In the genomic region with DNA sequence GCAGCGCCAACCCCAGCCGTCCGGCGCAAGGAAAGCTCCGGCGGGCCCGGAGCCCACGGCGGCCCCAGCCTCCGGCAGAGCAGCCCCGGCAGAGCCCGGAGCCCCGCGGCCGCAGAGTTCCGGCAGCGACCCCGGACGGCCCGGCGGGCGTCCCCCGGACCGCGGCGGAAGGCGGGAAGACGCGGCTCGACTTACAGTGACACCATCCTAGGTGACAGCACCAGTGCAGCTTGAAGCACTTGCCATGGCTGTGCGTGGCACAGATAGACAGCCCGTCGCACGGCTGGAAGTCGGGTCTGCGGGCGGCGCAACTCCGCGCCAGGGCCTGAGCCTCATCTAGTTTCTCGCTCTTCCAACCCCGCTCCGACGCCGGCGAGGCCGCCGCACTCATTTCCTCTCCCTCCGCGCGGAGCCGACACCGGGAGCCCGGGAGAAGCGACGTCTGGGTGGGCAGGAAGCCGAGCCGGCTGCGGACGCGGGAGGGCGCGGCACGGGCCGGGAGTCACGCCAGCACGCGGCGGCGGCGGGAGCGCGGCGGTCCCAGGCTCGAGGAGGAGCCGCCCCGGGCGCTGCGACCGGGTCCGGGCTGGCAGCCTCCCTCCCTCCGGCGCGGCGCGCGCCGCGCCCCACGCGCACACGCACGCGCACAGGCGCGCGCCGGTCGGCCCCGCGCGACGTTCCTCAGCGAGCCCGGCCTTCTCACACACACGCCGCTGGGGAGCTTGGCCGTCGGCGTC, we compare ENCODE assay signal across 1 cellular context.
TF ChIP-seq lines count a peak whose summit lies in the region.

A gene with protein sequence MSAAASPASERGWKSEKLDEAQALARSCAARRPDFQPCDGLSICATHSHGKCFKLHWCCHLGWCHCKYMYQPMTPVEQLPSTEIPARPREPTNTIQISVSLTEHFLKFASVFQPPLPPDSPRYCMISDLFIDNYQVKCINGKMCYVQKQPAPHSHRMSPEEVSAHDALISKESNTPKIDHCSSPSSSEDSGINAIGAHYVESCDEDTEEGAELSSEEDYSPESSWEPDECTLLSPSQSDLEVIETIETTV (minus strand): TSS at position 628 of the 737 bp plus-strand sequence. CDS start 237 bp downstream, at position 391.

TF ChIP-seq in HepG2, 621 proteins besides CTCF, POLR2A, EP300 and RAD21 (continued from another document and continues in another):
- TF ChIP-seq, protein P1, sequence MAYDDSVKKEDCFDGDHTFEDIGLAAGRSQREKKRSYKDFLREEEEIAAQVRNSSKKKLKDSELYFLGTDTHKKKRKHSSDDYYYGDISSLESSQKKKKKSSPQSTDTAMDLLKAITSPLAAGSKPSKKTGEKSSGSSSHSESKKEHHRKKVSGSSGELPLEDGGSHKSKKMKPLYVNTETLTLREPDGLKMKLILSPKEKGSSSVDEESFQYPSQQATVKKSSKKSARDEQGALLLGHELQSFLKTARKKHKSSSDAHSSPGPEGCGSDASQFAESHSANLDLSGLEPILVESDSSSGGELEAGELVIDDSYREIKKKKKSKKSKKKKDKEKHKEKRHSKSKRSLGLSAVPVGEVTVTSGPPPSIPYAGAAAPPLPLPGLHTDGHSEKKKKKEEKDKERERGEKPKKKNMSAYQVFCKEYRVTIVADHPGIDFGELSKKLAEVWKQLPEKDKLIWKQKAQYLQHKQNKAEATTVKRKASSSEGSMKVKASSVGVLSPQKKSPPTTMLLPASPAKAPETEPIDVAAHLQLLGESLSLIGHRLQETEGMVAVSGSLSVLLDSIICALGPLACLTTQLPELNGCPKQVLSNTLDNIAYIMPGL (CRISPR knock-in tag; IDR thresholded peaks at IDR 0.05; ENCODE audit: borderline replicate concordance in 1 of 2, low read depth in 1 of 2), result 0 out of 4 replicates have a peak, but pooled peaks of 1 of the 2 experiments have one; percentile 43
- no peak; the same call in 1 of the 2 replicates for TF ChIP-seq ZNF776 (CRISPR knock-in tag; IDR thresholded peaks at IDR 0.05)
- TF ChIP-seq ZNF432 (CRISPR knock-in tag; IDR thresholded peaks at IDR 0.05; ENCODE audit: borderline replicate concordance), result no peak
- no peak for TF ChIP-seq SIX1 (CRISPR knock-in tag; IDR thresholded peaks at IDR 0.05; ENCODE audit: borderline replicate concordance)
- TF ChIP-seq, protein P2, sequence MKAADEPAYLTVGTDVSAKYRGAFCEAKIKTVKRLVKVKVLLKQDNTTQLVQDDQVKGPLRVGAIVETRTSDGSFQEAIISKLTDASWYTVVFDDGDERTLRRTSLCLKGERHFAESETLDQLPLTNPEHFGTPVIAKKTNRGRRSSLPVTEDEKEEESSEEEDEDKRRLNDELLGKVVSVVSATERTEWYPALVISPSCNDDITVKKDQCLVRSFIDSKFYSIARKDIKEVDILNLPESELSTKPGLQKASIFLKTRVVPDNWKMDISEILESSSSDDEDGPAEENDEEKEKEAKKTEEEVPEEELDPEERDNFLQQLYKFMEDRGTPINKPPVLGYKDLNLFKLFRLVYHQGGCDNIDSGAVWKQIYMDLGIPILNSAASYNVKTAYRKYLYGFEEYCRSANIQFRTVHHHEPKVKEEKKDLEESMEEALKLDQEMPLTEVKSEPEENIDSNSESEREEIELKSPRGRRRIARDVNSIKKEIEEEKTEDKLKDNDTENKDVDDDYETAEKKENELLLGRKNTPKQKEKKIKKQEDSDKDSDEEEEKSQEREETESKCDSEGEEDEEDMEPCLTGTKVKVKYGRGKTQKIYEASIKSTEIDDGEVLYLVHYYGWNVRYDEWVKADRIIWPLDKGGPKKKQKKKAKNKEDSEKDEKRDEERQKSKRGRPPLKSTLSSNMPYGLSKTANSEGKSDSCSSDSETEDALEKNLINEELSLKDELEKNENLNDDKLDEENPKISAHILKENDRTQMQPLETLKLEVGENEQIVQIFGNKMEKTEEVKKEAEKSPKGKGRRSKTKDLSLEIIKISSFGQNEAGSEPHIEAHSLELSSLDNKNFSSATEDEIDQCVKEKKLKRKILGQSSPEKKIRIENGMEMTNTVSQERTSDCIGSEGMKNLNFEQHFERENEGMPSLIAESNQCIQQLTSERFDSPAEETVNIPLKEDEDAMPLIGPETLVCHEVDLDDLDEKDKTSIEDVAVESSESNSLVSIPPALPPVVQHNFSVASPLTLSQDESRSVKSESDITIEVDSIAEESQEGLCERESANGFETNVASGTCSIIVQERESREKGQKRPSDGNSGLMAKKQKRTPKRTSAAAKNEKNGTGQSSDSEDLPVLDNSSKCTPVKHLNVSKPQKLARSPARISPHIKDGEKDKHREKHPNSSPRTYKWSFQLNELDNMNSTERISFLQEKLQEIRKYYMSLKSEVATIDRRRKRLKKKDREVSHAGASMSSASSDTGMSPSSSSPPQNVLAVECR (CRISPR knock-in tag; IDR thresholded peaks at IDR 0.05; ENCODE audit: borderline replicate concordance), result no peak
- TF ChIP-seq RNF2 (conservative IDR thresholded peaks at IDR 0.05; ENCODE audit: low read depth), result peak; percentile 76; the same call in 1 of the 2 replicates
- TF ChIP-seq ZNF34 (CRISPR knock-in tag; IDR thresholded peaks at IDR 0.05; ENCODE audit: borderline replicate concordance), result 0 out of 2 replicates have a peak, but pooled peaks have one; percentile 51
- no peak for TF ChIP-seq ZNF616 (CRISPR knock-in tag; IDR thresholded peaks at IDR 0.05; ENCODE audit: low read depth)
- TF ChIP-seq, protein P3, sequence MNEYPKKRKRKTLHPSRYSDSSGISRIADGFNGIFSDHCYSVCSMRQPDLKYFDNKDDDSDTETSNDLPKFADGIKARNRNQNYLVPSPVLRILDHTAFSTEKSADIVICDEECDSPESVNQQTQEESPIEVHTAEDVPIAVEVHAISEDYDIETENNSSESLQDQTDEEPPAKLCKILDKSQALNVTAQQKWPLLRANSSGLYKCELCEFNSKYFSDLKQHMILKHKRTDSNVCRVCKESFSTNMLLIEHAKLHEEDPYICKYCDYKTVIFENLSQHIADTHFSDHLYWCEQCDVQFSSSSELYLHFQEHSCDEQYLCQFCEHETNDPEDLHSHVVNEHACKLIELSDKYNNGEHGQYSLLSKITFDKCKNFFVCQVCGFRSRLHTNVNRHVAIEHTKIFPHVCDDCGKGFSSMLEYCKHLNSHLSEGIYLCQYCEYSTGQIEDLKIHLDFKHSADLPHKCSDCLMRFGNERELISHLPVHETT (CRISPR knock-in tag; conservative IDR thresholded peaks at IDR 0.05), result no peak
- TF ChIP-seq, protein P4, sequence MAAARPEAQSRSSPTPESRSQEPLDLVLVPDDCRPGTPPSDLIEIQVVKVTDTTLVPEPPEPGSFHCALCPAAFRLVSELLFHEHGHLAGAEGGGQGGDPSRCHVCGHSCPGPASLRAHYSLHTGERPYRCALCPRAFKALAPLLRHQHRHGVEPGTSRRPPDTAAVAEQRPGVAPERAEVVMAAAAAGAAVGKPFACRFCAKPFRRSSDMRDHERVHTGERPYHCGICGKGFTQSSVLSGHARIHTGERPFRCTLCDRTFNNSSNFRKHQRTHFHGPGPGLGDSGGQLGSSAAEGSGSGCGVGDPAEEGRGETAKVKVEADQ (CRISPR knock-in tag; IDR thresholded peaks at IDR 0.05; ENCODE audit: borderline replicate concordance), result peak; percentile 22; the same call in 1 of the 2 replicates
- TF ChIP-seq PTBP1 (IDR thresholded peaks at IDR 0.05; ENCODE audit: low read depth, low read length, poor library complexity, severe bottlenecking), result no peak
- TF ChIP-seq ZNF724P (CRISPR knock-in tag; IDR thresholded peaks at IDR 0.05; ENCODE audit: borderline replicate concordance), result no peak
- TF ChIP-seq, protein P5, sequence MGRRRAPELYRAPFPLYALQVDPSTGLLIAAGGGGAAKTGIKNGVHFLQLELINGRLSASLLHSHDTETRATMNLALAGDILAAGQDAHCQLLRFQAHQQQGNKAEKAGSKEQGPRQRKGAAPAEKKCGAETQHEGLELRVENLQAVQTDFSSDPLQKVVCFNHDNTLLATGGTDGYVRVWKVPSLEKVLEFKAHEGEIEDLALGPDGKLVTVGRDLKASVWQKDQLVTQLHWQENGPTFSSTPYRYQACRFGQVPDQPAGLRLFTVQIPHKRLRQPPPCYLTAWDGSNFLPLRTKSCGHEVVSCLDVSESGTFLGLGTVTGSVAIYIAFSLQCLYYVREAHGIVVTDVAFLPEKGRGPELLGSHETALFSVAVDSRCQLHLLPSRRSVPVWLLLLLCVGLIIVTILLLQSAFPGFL (CRISPR knock-in tag; IDR thresholded peaks at IDR 0.05), result no peak
- no peak for TF ChIP-seq PLRG1 (conservative IDR thresholded peaks at IDR 0.05)
- TF ChIP-seq EHMT2 (IDR thresholded peaks at IDR 0.05; ENCODE audit: borderline replicate concordance, low read depth, low read length), result no peak
- no peak for TF ChIP-seq STAT5B (CRISPR knock-in tag; IDR thresholded peaks at IDR 0.05)
- no peak for TF ChIP-seq ZNF207 (IDR thresholded peaks at IDR 0.05; ENCODE audit: borderline replicate concordance)
- no peak for TF ChIP-seq GATA4 (IDR thresholded peaks at IDR 0.05; ENCODE audit: borderline replicate concordance, low read depth)
- TF ChIP-seq, protein P6, sequence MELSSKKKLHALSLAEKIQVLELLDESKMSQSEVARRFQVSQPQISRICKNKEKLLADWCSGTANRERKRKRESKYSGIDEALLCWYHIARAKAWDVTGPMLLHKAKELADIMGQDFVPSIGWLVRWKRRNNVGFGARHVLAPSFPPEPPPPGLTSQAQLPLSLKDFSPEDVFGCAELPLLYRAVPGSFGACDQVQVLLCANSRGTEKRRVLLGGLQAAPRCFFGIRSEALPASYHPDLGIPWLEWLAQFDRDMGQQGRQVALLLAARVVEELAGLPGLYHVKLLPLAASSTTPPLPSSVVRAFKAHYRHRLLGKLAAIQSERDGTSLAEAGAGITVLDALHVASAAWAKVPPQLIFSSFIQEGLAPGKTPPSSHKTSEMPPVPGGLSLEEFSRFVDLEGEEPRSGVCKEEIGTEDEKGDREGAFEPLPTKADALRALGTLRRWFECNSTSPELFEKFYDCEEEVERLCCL (CRISPR knock-in tag; IDR thresholded peaks at IDR 0.05; ENCODE audit: borderline replicate concordance), result no peak
- peak; percentile 52 for TF ChIP-seq SALL1 (CRISPR knock-in tag; IDR thresholded peaks at IDR 0.05)
- no peak for TF ChIP-seq ZNF337 (CRISPR knock-in tag; IDR thresholded peaks at IDR 0.05; ENCODE audit: borderline replicate concordance, low read depth)
- TF ChIP-seq RBFOX2 (IDR thresholded peaks at IDR 0.05; ENCODE audit: low read depth, low read length), result peak; percentile 74
- TF ChIP-seq, protein P7, sequence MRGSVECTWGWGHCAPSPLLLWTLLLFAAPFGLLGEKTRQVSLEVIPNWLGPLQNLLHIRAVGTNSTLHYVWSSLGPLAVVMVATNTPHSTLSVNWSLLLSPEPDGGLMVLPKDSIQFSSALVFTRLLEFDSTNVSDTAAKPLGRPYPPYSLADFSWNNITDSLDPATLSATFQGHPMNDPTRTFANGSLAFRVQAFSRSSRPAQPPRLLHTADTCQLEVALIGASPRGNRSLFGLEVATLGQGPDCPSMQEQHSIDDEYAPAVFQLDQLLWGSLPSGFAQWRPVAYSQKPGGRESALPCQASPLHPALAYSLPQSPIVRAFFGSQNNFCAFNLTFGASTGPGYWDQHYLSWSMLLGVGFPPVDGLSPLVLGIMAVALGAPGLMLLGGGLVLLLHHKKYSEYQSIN (CRISPR knock-in tag; IDR thresholded peaks at IDR 0.05; ENCODE audit: borderline replicate concordance), result no peak
- TF ChIP-seq ZNF232 (CRISPR knock-in tag; IDR thresholded peaks at IDR 0.05; ENCODE audit: borderline replicate concordance), result peak; percentile 46; the same call in 1 of the 2 replicates
- TF ChIP-seq, protein P8, sequence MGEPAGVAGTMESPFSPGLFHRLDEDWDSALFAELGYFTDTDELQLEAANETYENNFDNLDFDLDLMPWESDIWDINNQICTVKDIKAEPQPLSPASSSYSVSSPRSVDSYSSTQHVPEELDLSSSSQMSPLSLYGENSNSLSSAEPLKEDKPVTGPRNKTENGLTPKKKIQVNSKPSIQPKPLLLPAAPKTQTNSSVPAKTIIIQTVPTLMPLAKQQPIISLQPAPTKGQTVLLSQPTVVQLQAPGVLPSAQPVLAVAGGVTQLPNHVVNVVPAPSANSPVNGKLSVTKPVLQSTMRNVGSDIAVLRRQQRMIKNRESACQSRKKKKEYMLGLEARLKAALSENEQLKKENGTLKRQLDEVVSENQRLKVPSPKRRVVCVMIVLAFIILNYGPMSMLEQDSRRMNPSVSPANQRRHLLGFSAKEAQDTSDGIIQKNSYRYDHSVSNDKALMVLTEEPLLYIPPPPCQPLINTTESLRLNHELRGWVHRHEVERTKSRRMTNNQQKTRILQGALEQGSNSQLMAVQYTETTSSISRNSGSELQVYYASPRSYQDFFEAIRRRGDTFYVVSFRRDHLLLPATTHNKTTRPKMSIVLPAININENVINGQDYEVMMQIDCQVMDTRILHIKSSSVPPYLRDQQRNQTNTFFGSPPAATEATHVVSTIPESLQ (CRISPR knock-in tag; conservative IDR thresholded peaks at IDR 0.05), result no peak
- no peak for TF ChIP-seq ZNF260 (CRISPR knock-in tag; IDR thresholded peaks at IDR 0.05; ENCODE audit: borderline replicate concordance, low read depth)
- TF ChIP-seq, protein P9, sequence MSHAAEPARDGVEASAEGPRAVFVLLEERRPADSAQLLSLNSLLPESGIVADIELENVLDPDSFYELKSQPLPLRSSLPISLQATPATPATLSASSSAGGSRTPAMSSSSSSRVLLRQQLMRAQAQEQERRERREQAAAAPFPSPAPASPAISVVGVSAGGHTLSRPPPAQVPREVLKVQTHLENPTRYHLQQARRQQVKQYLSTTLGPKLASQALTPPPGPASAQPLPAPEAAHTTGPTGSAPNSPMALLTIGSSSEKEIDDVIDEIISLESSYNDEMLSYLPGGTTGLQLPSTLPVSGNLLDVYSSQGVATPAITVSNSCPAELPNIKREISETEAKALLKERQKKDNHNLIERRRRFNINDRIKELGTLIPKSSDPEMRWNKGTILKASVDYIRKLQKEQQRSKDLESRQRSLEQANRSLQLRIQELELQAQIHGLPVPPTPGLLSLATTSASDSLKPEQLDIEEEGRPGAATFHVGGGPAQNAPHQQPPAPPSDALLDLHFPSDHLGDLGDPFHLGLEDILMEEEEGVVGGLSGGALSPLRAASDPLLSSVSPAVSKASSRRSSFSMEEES (CRISPR knock-in tag; IDR thresholded peaks at IDR 0.05), result no peak
- TF ChIP-seq SMARCE1 (IDR thresholded peaks at IDR 0.05; ENCODE audit: borderline replicate concordance), result no peak
- TF ChIP-seq FOXP1 (IDR thresholded peaks at IDR 0.05), result no peak
- TF ChIP-seq FOXP1 (CRISPR knock-in tag; IDR thresholded peaks at IDR 0.05), result no peak
- no peak for TF ChIP-seq JUN (CRISPR knock-in tag; IDR thresholded peaks at IDR 0.05)
- TF ChIP-seq NFKBIZ (CRISPR knock-in tag; IDR thresholded peaks at IDR 0.05), result no peak
- TF ChIP-seq MLLT10 (CRISPR knock-in tag; IDR thresholded peaks at IDR 0.05), result no peak
- no peak for TF ChIP-seq FOXO1 (CRISPR knock-in tag; IDR thresholded peaks at IDR 0.05)
- no peak for TF ChIP-seq SRSF4 (IDR thresholded peaks at IDR 0.05; ENCODE audit: low read depth, low read length, poor library complexity, severe bottlenecking)
- no peak for TF ChIP-seq ZNF879 (CRISPR knock-in tag; IDR thresholded peaks at IDR 0.05)
- TF ChIP-seq GZF1 (CRISPR knock-in tag; IDR thresholded peaks at IDR 0.05), result no peak
- TF ChIP-seq, protein P10, sequence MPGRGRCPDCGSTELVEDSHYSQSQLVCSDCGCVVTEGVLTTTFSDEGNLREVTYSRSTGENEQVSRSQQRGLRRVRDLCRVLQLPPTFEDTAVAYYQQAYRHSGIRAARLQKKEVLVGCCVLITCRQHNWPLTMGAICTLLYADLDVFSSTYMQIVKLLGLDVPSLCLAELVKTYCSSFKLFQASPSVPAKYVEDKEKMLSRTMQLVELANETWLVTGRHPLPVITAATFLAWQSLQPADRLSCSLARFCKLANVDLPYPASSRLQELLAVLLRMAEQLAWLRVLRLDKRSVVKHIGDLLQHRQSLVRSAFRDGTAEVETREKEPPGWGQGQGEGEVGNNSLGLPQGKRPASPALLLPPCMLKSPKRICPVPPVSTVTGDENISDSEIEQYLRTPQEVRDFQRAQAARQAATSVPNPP (CRISPR knock-in tag; IDR thresholded peaks at IDR 0.05), result peak; percentile 69
- TF ChIP-seq HDAC2 (CRISPR knock-in tag; IDR thresholded peaks at IDR 0.05), result no peak
- no peak for TF ChIP-seq ZNF749 (CRISPR knock-in tag; IDR thresholded peaks at IDR 0.05; ENCODE audit: borderline replicate concordance)
- no peak for TF ChIP-seq HMG20B (CRISPR knock-in tag; conservative IDR thresholded peaks at IDR 0.05)
- no peak; the same call in 1 of the 2 replicates for TF ChIP-seq TAF1 (CRISPR knock-in tag; IDR thresholded peaks at IDR 0.05)
